In genomic region chr1:111422546-111423391, GRCh38 we compare ENCODE assay signal across 1 cellular context.
TF ChIP-seq lines count a peak whose summit lies in the region.

No MANE protein-coding gene starts in this region.

TF ChIP-seq in HepG2, 621 proteins besides CTCF, POLR2A, EP300 and RAD21 (continued from another document and continues in another):
- TF ChIP-seq ZFP37 (CRISPR knock-in tag; IDR thresholded peaks at IDR 0.05; ENCODE audit: borderline replicate concordance) (no peak), ZNF598 (CRISPR knock-in tag; IDR thresholded peaks at IDR 0.05; ENCODE audit: borderline replicate concordance) (peak; percentile 79; the same call in 1 of the 2 replicates), ZNF431 (CRISPR knock-in tag; IDR thresholded peaks at IDR 0.05; ENCODE audit: borderline replicate concordance, low read depth) (no peak), FOXK1 (CRISPR knock-in tag; IDR thresholded peaks at IDR 0.05; ENCODE audit: borderline replicate concordance, low read depth) (0 out of 2 replicates have a peak, but pooled peaks have one; percentile 11), ISX (CRISPR knock-in tag; conservative IDR thresholded peaks at IDR 0.05) (no peak), NRL (CRISPR knock-in tag; IDR thresholded peaks at IDR 0.05; ENCODE audit: borderline replicate concordance) (0 out of 2 replicates have a peak, but pooled peaks have one; percentile 37), ZNF510 (CRISPR knock-in tag; IDR thresholded peaks at IDR 0.05; ENCODE audit: low read depth) (no peak), ZNF30 (CRISPR knock-in tag; IDR thresholded peaks at IDR 0.05) (no peak), ZNF670 (CRISPR knock-in tag; IDR thresholded peaks at IDR 0.05; ENCODE audit: borderline replicate concordance) (no peak), ZNF879 (CRISPR knock-in tag; IDR thresholded peaks at IDR 0.05) (no peak), ZNF678 (CRISPR knock-in tag; IDR thresholded peaks at IDR 0.05) (no peak), ZMAT5 (CRISPR knock-in tag; IDR thresholded peaks at IDR 0.05; ENCODE audit: borderline replicate concordance, low read depth) (no peak), ZSCAN22 (CRISPR knock-in tag; IDR thresholded peaks at IDR 0.05) (no peak), SMYD3 (CRISPR knock-in tag; IDR thresholded peaks at IDR 0.05) (no peak), SSRP1 (CRISPR knock-in tag; IDR thresholded peaks at IDR 0.05) (no peak), ZFP1 (CRISPR knock-in tag; IDR thresholded peaks at IDR 0.05) (0 out of 2 replicates have a peak, but pooled peaks have one; percentile 21), NFYC (CRISPR knock-in tag; IDR thresholded peaks at IDR 0.05) (no peak), GFI1 (CRISPR knock-in tag; IDR thresholded peaks at IDR 0.05; ENCODE audit: borderline replicate concordance) (no peak), IKZF4 (CRISPR knock-in tag; IDR thresholded peaks at IDR 0.05; ENCODE audit: borderline replicate concordance, low read depth, not compliant biosample characterization) (peak; percentile 63), SP2 (CRISPR knock-in tag; IDR thresholded peaks at IDR 0.05) (no peak), ATAD3A (CRISPR knock-in tag; IDR thresholded peaks at IDR 0.05) (no peak), NFIC (IDR thresholded peaks at IDR 0.05; ENCODE audit: low read length) (no peak), ISL2 (CRISPR knock-in tag; IDR thresholded peaks at IDR 0.05) (no peak), SP1 (IDR thresholded peaks at IDR 0.05) (no peak), SP1 (CRISPR knock-in tag; IDR thresholded peaks at IDR 0.05) (no peak), TBX3 (IDR thresholded peaks at IDR 0.05; ENCODE audit: borderline replicate concordance) (no peak), ZNF761 (CRISPR knock-in tag; conservative IDR thresholded peaks at IDR 0.05) (no peak), ADNP (CRISPR knock-in tag; IDR thresholded peaks at IDR 0.05) (no peak), SIX1 (CRISPR knock-in tag; IDR thresholded peaks at IDR 0.05; ENCODE audit: borderline replicate concordance) (no peak), ZFP62 (CRISPR knock-in tag; IDR thresholded peaks at IDR 0.05) (no peak), SRSF9 (IDR thresholded peaks at IDR 0.05; ENCODE audit: borderline replicate concordance, insufficient read depth, low read depth, low read length, poor library complexity, severe bottlenecking) (no peak), ONECUT2 (CRISPR knock-in tag; IDR thresholded peaks at IDR 0.05) (no peak), MTF1 (CRISPR knock-in tag; IDR thresholded peaks at IDR 0.05) (no peak), HNRNPL (IDR thresholded peaks at IDR 0.05; ENCODE audit: low read depth, low read length) (no peak), SALL1 (CRISPR knock-in tag; IDR thresholded peaks at IDR 0.05) (peak; percentile 59), MLLT10 (CRISPR knock-in tag; IDR thresholded peaks at IDR 0.05) (no peak), ZNF792 (CRISPR knock-in tag; IDR thresholded peaks at IDR 0.05) (no peak), ZNF672 (CRISPR knock-in tag; IDR thresholded peaks at IDR 0.05) (no peak), CHD2 (IDR thresholded peaks at IDR 0.05; ENCODE audit: low read depth, low read length) (no peak), ZNF619 (CRISPR knock-in tag; IDR thresholded peaks at IDR 0.05) (no peak), SMC3 (IDR thresholded peaks at IDR 0.05; ENCODE audit: low read length) (no peak), NR2C2 (CRISPR knock-in tag; IDR thresholded peaks at IDR 0.05; ENCODE audit: borderline replicate concordance) (no peak), ZNF724P (CRISPR knock-in tag; IDR thresholded peaks at IDR 0.05; ENCODE audit: borderline replicate concordance) (0 out of 2 replicates have a peak, but pooled peaks have one; percentile 29), SRY (CRISPR knock-in tag; IDR thresholded peaks at IDR 0.05) (no peak), ZC3H13 (CRISPR knock-in tag; IDR thresholded peaks at IDR 0.05) (peak; percentile 39; the same call in 1 of the 2 replicates)
- TF ChIP-seq, protein P1, sequence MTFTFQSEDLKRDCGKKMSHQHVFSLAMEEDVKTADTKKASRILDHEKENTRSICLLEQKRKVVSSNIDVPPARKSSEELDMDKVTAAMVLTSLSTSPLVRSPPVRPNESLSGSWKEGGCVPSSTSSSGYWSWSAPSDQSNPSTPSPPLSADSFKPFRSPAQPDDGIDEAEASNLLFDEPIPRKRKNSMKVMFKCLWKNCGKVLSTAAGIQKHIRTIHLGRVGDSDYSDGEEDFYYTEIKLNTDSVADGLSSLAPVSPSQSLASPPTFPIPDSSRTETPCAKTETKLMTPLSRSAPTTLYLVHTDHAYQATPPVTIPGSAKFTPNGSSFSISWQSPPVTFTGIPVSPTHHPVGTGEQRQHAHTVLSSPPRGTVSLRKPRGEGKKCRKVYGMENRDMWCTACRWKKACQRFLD (CRISPR knock-in tag; IDR thresholded peaks at IDR 0.05; ENCODE audit: borderline replicate concordance) = no peak
- TF ChIP-seq, protein P2, sequence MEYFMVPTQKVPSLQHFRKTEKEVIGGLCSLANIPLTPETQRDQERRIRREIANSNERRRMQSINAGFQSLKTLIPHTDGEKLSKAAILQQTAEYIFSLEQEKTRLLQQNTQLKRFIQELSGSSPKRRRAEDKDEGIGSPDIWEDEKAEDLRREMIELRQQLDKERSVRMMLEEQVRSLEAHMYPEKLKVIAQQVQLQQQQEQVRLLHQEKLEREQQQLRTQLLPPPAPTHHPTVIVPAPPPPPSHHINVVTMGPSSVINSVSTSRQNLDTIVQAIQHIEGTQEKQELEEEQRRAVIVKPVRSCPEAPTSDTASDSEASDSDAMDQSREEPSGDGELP (IDR thresholded peaks at IDR 0.05; ENCODE audit: borderline replicate concordance, low read depth) = no peak
- TF ChIP-seq, protein P3, sequence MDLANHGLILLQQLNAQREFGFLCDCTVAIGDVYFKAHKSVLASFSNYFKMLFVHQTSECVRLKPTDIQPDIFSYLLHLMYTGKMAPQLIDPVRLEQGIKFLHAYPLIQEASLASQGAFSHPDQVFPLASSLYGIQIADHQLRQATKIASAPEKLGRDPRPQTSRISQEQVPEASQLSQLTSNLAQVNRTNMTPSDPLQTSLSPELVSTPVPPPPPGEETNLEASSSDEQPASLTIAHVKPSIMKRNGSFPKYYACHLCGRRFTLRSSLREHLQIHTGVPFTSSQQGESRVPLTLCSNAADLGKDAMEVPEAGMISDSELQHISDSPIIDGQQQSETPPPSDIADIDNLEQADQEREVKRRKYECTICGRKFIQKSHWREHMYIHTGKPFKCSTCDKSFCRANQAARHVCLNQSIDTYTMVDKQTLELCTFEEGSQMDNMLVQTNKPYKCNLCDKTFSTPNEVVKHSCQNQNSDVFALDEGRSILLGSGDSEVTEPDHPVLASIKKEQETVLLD (CRISPR knock-in tag; IDR thresholded peaks at IDR 0.05; ENCODE audit: low read depth) = no peak
- TF ChIP-seq, protein P4, sequence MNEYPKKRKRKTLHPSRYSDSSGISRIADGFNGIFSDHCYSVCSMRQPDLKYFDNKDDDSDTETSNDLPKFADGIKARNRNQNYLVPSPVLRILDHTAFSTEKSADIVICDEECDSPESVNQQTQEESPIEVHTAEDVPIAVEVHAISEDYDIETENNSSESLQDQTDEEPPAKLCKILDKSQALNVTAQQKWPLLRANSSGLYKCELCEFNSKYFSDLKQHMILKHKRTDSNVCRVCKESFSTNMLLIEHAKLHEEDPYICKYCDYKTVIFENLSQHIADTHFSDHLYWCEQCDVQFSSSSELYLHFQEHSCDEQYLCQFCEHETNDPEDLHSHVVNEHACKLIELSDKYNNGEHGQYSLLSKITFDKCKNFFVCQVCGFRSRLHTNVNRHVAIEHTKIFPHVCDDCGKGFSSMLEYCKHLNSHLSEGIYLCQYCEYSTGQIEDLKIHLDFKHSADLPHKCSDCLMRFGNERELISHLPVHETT (CRISPR knock-in tag; conservative IDR thresholded peaks at IDR 0.05) = no peak
- TF ChIP-seq, protein P5, sequence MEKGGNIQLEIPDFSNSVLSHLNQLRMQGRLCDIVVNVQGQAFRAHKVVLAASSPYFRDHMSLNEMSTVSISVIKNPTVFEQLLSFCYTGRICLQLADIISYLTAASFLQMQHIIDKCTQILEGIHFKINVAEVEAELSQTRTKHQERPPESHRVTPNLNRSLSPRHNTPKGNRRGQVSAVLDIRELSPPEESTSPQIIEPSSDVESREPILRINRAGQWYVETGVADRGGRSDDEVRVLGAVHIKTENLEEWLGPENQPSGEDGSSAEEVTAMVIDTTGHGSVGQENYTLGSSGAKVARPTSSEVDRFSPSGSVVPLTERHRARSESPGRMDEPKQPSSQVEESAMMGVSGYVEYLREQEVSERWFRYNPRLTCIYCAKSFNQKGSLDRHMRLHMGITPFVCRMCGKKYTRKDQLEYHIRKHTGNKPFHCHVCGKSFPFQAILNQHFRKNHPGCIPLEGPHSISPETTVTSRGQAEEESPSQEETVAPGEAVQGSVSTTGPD (CRISPR knock-in tag; IDR thresholded peaks at IDR 0.05) = no peak
- TF ChIP-seq, protein P6, sequence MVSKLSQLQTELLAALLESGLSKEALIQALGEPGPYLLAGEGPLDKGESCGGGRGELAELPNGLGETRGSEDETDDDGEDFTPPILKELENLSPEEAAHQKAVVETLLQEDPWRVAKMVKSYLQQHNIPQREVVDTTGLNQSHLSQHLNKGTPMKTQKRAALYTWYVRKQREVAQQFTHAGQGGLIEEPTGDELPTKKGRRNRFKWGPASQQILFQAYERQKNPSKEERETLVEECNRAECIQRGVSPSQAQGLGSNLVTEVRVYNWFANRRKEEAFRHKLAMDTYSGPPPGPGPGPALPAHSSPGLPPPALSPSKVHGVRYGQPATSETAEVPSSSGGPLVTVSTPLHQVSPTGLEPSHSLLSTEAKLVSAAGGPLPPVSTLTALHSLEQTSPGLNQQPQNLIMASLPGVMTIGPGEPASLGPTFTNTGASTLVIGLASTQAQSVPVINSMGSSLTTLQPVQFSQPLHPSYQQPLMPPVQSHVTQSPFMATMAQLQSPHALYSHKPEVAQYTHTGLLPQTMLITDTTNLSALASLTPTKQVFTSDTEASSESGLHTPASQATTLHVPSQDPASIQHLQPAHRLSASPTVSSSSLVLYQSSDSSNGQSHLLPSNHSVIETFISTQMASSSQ (IDR thresholded peaks at IDR 0.05; ENCODE audit: low read depth) = peak; percentile 66; the same call in 1 of the 2 replicates
- TF ChIP-seq, protein P6 (CRISPR knock-in tag; IDR thresholded peaks at IDR 0.05; ENCODE audit: borderline replicate concordance) = peak; percentile 73; the same call in 1 of the 2 replicates
- TF ChIP-seq, protein P7, sequence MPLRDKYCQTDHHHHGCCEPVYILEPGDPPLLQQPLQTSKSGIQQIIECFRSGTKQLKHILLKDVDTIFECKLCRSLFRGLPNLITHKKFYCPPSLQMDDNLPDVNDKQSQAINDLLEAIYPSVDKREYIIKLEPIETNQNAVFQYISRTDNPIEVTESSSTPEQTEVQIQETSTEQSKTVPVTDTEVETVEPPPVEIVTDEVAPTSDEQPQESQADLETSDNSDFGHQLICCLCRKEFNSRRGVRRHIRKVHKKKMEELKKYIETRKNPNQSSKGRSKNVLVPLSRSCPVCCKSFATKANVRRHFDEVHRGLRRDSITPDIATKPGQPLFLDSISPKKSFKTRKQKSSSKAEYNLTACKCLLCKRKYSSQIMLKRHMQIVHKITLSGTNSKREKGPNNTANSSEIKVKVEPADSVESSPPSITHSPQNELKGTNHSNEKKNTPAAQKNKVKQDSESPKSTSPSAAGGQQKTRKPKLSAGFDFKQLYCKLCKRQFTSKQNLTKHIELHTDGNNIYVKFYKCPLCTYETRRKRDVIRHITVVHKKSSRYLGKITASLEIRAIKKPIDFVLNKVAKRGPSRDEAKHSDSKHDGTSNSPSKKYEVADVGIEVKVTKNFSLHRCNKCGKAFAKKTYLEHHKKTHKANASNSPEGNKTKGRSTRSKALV (CRISPR knock-in tag; IDR thresholded peaks at IDR 0.05) = no peak
- TF ChIP-seq, protein P8, sequence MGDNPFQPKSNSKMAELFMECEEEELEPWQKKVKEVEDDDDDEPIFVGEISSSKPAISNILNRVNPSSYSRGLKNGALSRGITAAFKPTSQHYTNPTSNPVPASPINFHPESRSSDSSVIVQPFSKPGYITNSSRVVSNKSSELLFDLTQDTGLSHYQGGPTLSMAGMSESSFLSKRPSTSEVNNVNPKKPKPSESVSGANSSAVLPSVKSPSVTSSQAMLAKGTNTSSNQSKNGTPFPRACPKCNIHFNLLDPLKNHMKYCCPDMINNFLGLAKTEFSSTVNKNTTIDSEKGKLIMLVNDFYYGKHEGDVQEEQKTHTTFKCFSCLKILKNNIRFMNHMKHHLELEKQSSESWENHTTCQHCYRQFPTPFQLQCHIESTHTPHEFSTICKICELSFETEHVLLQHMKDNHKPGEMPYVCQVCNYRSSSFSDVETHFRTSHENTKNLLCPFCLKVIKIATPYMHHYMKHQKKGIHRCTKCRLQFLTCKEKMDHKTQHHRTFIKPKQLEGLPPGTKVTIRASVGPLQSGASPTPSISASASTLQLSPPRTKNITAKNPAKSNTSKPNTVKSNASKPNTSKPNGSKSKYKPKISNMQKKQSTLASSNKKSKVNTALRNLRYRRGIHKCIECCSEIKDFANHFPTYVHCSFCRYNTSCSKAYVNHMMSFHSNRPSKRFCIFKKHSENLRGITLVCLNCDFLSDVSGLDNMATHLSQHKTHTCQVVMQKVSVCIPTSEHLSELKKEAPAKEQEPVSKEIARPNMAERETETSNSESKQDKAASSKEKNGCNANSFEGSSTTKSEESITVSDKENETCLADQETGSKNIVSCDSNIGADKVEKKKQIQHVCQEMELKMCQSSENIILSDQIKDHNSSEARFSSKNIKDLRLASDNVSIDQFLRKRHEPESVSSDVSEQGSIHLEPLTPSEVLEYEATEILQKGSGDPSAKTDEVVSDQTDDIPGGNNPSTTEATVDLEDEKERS (CRISPR knock-in tag; IDR thresholded peaks at IDR 0.05) = no peak
- TF ChIP-seq, protein P9, sequence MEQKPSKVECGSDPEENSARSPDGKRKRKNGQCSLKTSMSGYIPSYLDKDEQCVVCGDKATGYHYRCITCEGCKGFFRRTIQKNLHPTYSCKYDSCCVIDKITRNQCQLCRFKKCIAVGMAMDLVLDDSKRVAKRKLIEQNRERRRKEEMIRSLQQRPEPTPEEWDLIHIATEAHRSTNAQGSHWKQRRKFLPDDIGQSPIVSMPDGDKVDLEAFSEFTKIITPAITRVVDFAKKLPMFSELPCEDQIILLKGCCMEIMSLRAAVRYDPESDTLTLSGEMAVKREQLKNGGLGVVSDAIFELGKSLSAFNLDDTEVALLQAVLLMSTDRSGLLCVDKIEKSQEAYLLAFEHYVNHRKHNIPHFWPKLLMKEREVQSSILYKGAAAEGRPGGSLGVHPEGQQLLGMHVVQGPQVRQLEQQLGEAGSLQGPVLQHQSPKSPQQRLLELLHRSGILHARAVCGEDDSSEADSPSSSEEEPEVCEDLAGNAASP (CRISPR knock-in tag; IDR thresholded peaks at IDR 0.05; ENCODE audit: borderline replicate concordance) = no peak
